Comparison of ENCODE assay signal across 10 cellular contexts in the genomic region with DNA sequence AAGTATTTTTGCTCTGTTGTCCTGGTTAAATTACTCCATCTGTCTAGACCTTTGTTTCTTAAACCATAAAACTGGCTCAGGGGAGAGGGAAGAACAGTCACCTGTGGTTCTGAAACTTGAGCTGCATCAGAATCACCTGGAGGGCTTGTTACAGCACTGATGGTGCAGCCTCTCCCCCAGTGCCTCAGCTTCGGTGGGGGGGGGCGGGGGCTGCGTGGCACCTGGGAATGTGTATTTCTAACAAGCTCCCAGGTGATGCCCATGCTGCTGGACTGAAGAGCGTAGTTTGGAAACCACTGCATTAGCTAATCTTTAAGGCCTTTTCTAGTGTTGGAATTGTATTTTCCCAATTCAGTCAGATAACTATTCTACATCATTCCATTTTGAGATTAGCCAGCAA.
"Had no signal": no experiment of that assay in that cellular context is flagged by ENCODE, and none has a peak within 500 bp of the region (broad histone marks: within the 10 kb centered on the region; RNA-seq: fewer than 3 reads in every experiment).

No MANE protein-coding gene starts in this region.

- DNase-seq: activated B cell treated with CpG ODN at 0.5 μM for 24 hours; activated CD4-positive, alpha-beta memory T cell treated with anti-CD3 and anti-CD28 coated beads for 36 hours; activated CD4-positive, alpha-beta T cell treated with anti-CD3 and anti-CD28 coated beads for 4 hours; activated CD8-positive, alpha-beta memory T cell treated with anti-CD3 and anti-CD28 coated beads, Interleukin-2, amount 10 ng/mL, durations not matched to agents 7 days and 5 days; activated naive CD8-positive, alpha-beta T cell treated with anti-CD3 and anti-CD28 coated beads for 36 hours; effector memory CD4-positive, alpha-beta T cell; ovary; psoas muscle; right cardiac atrium had no signal

- ATAC-seq: naive thymus-derived CD4-positive, alpha-beta T cell had no signal
